In the genomic region with DNA sequence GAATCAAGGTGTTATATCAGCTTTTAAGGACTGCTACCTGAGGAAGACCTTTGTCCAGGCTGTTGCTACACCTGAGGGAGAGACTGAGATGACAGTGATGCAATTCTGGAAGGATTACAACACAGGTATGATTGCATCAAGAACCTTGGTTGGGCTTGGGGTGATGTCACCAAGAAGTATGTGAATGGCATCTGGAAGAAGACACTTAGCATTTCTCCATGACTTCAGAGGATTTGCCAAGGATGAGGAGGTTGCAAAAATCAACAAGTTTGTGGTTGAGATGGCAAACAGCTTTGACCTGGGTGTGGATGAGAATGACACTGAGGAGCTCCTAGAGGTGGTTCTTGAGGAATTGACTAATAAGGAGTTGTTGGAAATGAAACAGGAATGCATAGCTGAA, we compare ENCODE assay signal across 18 cellular contexts.
DNase-seq lines count a peak whose midpoint lies in the region; ATAC-seq and TF ChIP-seq lines count a peak whose summit lies in the region.
"Had no signal": no experiment of that assay in that cellular context is flagged by ENCODE, and none has a peak within 500 bp of the region (broad histone marks: within the 10 kb centered on the region; RNA-seq: fewer than 3 reads in every experiment).

No MANE protein-coding gene starts in this region.

- ATAC-seq in foreskin keratinocyte: peak; percentile 63
- no peak for ATAC-seq in HG03097 (IDR thresholded peaks at IDR 0.05; ENCODE audit: low FRiP score, unreplicated experiment)
- ATAC-seq in body of pancreas: no peak
- ATAC-seq: activated CD4-positive, alpha-beta T cell treated with anti-CD3 and anti-CD28 coated beads for 36 hours had no signal

- H3K27ac ChIP-seq in RWPE1 (no peak overlapping the region), foreskin keratinocyte (no peak overlapping the region), body of pancreas (no peak overlapping the region)
- H3K27ac ChIP-seq: right lobe of liver, thoracic aorta had no signal

- intact Hi-C loops in body of pancreas (cut with DNase I): no loop called here

- no peaks in the 10 kb centered on the region for H3K36me3 ChIP-seq in body of pancreas (replicated peaks in 1 of 2; ENCODE audit: insufficient read depth in 1 of 2, low read depth in 2 of 2)
- H3K36me3 ChIP-seq: right lobe of liver, thoracic aorta had no signal

- no peaks in the 10 kb centered on the region for H3K27me3 ChIP-seq in foreskin keratinocyte
- H3K27me3 ChIP-seq in body of pancreas: no peaks in the 10 kb centered on the region
- H3K27me3 ChIP-seq: right lobe of liver had no signal

- H3K4me1 ChIP-seq in foreskin keratinocyte: peaks cover 19% of the 10 kb centered on the region
- no peaks in the 10 kb centered on the region for H3K4me1 ChIP-seq in body of pancreas
- H3K4me1 ChIP-seq: right lobe of liver had no signal

- POLR2A ChIA-PET in RWPE1 (lab: Yijun Ruan, JAX; ENCODE audit: low non-redundant PET): no interaction called here

- H3K4me3 ChIP-seq in skeletal muscle cell (ENCODE audit: low read depth, low read length) (no peak overlapping the region), body of pancreas (no peak overlapping the region)
- H3K4me3 ChIP-seq: right lobe of liver, thoracic aorta had no signal

- TF ChIP-seq POLR2A in body of pancreas (IDR thresholded peaks at IDR 0.05): no peak

- no peak for TF ChIP-seq CTCF in RWPE1 (conservative IDR thresholded peaks at IDR 0.05; ENCODE audit: low read depth)
- no peak for TF ChIP-seq CTCF in foreskin keratinocyte (conservative IDR thresholded peaks at IDR 0.05)
- TF ChIP-seq CTCF in body of pancreas (IDR thresholded peaks at IDR 0.05): no peak

- peak; percentile 83 for DNase-seq in GM04503 (ENCODE audit: low read depth)
- peak; percentile 80 for DNase-seq in RWPE1 (ENCODE audit: low spot score)
- DNase-seq in foreskin keratinocyte: peak; percentile 87 to 93
- DNase-seq in skeletal muscle cell (ENCODE audit: low read depth): peak; percentile 47
- no peak for DNase-seq in dedifferentiated amniotic fluid mesenchymal stem cell (ENCODE audit: extremely low spot score)
- no peak for DNase-seq in dermis blood vessel endothelial cell
- no peak for DNase-seq in body of pancreas
- DNase-seq: activated CD4-positive, alpha-beta T cell treated with anti-CD3 and anti-CD28 coated beads for 36 hours; activated naive CD4-positive, alpha-beta T cell treated with anti-CD3 and anti-CD28 coated beads, Interleukin-2, amount 50 U/mL, for 16 hours; C1 segment of cervical spinal cord; DMS79; immature natural killer cell; NCI-H748 treated with DMSO at 0.1 percent for 48 hours; occipital lobe; right lobe of liver; stimulated activated CD4-positive, alpha-beta T cell treated with anti-CD3 and anti-CD28 coated beads, Interleukin-4, amount 100 ng/mL, for 24 hours had no signal

- H3K9me3 ChIP-seq in body of pancreas: no peaks in the 10 kb centered on the region
- H3K9me3 ChIP-seq: right lobe of liver, thoracic aorta had no signal

- CTCF ChIA-PET in RWPE1 (lab: Yijun Ruan, JAX): interaction anchor here (1.8 kb wide), 1 partner anchor 33 kb away, joined by 4 read pairs; no protein-coding TSS in a partner anchor

Comparison
In these comparisons a context has a peak if more than half of its experiments do, and no peak if none do; other contexts are left out.
1. DNase-seq: peak in GM04503 (single experiment), RWPE1 (single experiment), foreskin keratinocyte (2 of 2) and skeletal muscle cell (single experiment); none in dedifferentiated amniotic fluid mesenchymal stem cell (single experiment), dermis blood vessel endothelial cell (single experiment) and body of pancreas (0 of 4).